Comparison of ENCODE assay signal across 19 cellular contexts in the genomic region with DNA sequence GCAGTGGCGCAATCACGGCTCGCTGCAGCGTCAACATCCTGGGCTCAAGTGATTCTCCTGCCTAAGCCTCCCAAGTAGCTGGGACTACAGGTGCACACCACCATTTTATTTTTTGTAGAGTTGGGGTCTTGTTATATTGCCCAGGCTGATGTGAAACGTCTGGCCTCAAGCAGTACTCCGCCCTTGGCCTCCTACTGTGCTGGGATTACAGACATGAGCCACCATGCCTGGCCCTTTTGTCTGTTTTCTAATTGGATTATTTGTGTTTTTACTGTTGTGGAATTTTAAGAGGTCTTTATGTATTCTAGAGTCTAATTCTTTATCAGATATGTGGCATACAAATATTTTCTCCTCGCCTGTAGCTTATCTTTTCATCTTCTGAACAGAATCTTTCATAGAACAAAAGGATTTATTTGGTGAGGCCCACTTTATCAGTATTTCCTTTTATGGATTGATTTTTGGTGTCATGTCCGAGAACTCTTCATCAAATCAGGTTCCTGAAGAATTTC.
"Had no signal": no experiment of that assay in that cellular context is flagged by ENCODE, and none has a peak within 500 bp of the region (broad histone marks: within the 10 kb centered on the region; RNA-seq: fewer than 3 reads in every experiment).

No MANE protein-coding gene starts in this region.

- H3K27ac Mint-ChIP-seq: activated naive CD8-positive, alpha-beta T cell treated with anti-CD3 and anti-CD28 coated beads for 36 hours; stimulated activated naive CD8-positive, alpha-beta T cell treated with anti-CD3 and anti-CD28 coated beads, Interleukin-15, amount 100 ng/mL, for 72 hours had no signal

- ATAC-seq: body of pancreas, heart left ventricle, left ventricle myocardium superior, psoas muscle, right cardiac atrium, upper lobe of right lung had no signal

- H3K27me3 Mint-ChIP-seq: activated naive CD8-positive, alpha-beta T cell treated with anti-CD3 and anti-CD28 coated beads for 36 hours; stimulated activated naive CD8-positive, alpha-beta T cell treated with anti-CD3 and anti-CD28 coated beads, Interleukin-15, amount 100 ng/mL, for 72 hours had no signal

- DNase-seq: activated CD4-positive, alpha-beta T cell treated with anti-CD3 and anti-CD28 coated beads, Interleukin-2, amount 50 U/mL, for 4 hours; activated CD4-positive, CD25-positive, alpha-beta regulatory T cell treated with anti-CD3 and anti-CD28 coated beads, Interleukin-2, amount 50 U/mL, for 72 hours; amniotic stem cell; body of pancreas; dorsolateral prefrontal cortex; foreskin melanocyte; heart left ventricle; left ventricle myocardium superior; psoas muscle; right cardiac atrium; stimulated activated CD4-positive, alpha-beta T cell treated with anti-CD3 and anti-CD28 coated beads, Interleukin-15, amount 100 ng/mL, for 24 hours; stimulated activated CD4-positive, alpha-beta T cell treated with anti-CD3 and anti-CD28 coated beads, Interleukin-4, amount 100 ng/mL, for 1 hour; stimulated activated naive CD8-positive, alpha-beta T cell treated with anti-CD3 and anti-CD28 coated beads, Interleukin-15, amount 100 ng/mL, for 72 hours; T1000; upper lobe of right lung had no signal

- H3K9me3 Mint-ChIP-seq: activated naive CD8-positive, alpha-beta T cell treated with anti-CD3 and anti-CD28 coated beads for 36 hours; neural crest cell; stimulated activated naive CD8-positive, alpha-beta T cell treated with anti-CD3 and anti-CD28 coated beads, Interleukin-15, amount 100 ng/mL, for 72 hours had no signal

- H3K4me3 Mint-ChIP-seq: activated naive CD8-positive, alpha-beta T cell treated with anti-CD3 and anti-CD28 coated beads for 36 hours; neural crest cell; stimulated activated naive CD8-positive, alpha-beta T cell treated with anti-CD3 and anti-CD28 coated beads, Interleukin-15, amount 100 ng/mL, for 72 hours had no signal

- H3K27me3 ChIP-seq: body of pancreas, suprapubic skin, upper lobe of right lung had no signal

- H3K36me3 ChIP-seq: suprapubic skin, upper lobe of right lung had no signal

- H3K9me3 ChIP-seq: body of pancreas, heart left ventricle, psoas muscle, suprapubic skin, upper lobe of right lung had no signal

- H3K36me3 Mint-ChIP-seq: activated naive CD8-positive, alpha-beta T cell treated with anti-CD3 and anti-CD28 coated beads for 36 hours had no signal

- H3K27ac ChIP-seq: body of pancreas, psoas muscle, skin epidermis, suprapubic skin, upper lobe of right lung had no signal

- H3K4me3 ChIP-seq: body of pancreas, dorsolateral prefrontal cortex, heart left ventricle, psoas muscle, skin epidermis, suprapubic skin, upper lobe of right lung had no signal
